ENCODE assay signal across 5 cellular contexts in genomic region chr19:42728341-42728740, GRCh38. TPM values are rescaled to one million over a fixed set of nuclear protein-coding genes. Genes with fewer than 3 reads are reported as not detected.
"Had no signal": no experiment of that assay in that cellular context is flagged by ENCODE, and none has a peak within 500 bp of the region (broad histone marks: within the 10 kb centered on the region; RNA-seq: fewer than 3 reads in every experiment).

No MANE protein-coding gene starts in this region.

RNA-seq across cellular contexts. Expression of gene PSG3, which starts 11.9 kb away (rescaled TPM):
- total RNA-seq: HepG2, HT-29, HT1080, IMR-90, K562 had no signal

RNA-seq across cellular contexts. Expression of gene PSG8, which starts 37.1 kb away (rescaled TPM):
- total RNA-seq: HepG2, HT-29, K562 had no signal
